Comparison of ENCODE assay signal across 1 cellular context in the genomic region with DNA sequence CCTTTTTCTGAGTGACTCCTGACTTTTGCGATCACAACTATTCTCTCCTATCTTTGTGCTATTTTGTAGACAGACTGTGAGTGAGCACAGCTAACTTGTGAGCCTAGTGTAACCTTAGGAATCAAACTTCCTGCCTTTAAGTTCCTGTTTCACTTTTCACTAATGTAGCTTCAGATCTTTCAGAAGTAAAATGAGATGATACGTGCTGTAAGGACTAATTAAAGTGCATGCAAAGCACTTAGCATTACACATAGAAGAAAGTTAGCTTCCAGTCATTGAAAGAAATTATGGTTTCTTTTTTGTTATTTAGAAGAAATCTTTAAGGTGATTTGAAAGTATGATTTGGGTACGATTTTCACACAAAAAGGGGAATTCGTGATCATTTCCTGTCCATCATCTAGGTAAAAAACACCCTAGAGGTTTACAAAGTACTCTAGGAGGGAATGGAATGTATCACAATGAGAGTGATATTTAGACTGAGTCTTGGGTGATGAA.
A peak's percentile ranks its signal among the peaks of the same experiment; 100 is the strongest.
TF ChIP-seq lines count a peak whose summit lies in the region.

No MANE protein-coding gene starts in this region.

TF ChIP-seq in GM12878, 131 proteins besides CTCF, POLR2A, EP300 and RAD21 (continued from another document and continues in another):
- TF ChIP-seq NKRF (conservative IDR thresholded peaks at IDR 0.05) (no peak), CREM (IDR thresholded peaks at IDR 0.05; ENCODE audit: low read depth) (peak; percentile 8; the same call in 1 of the 2 replicates), IKZF1 (conservative IDR thresholded peaks at IDR 0.05) (peak; percentile 79), RAD51 (IDR thresholded peaks at IDR 0.05) (no peak), ATF3 (IDR thresholded peaks at IDR 0.05; ENCODE audit: borderline replicate concordance, extremely low read depth, low read depth, low read length) (no peak), SUPT20H (IDR thresholded peaks at IDR 0.05; ENCODE audit: borderline replicate concordance, control insufficient read depth, low read depth, low read length) (no peak), FOXK2 (IDR thresholded peaks at IDR 0.05) (no peak), ATF7 (IDR thresholded peaks at IDR 0.05; ENCODE audit: low read depth) (peak; percentile 58), RCOR1 (conservative IDR thresholded peaks at IDR 0.05; ENCODE audit: low read depth, low read length) (no peak), ZBED1 (IDR thresholded peaks at IDR 0.05; ENCODE audit: borderline replicate concordance) (no peak), DPF2 (IDR thresholded peaks at IDR 0.05) (peak; percentile 36; the same call in 1 of the 2 replicates), ZZZ3 (IDR thresholded peaks at IDR 0.05; ENCODE audit: control insufficient read depth, insufficient read length, low read depth) (no peak), SREBF2 (IDR thresholded peaks at IDR 0.05; ENCODE audit: low read length) (no peak), EZH2 (IDR thresholded peaks at IDR 0.05; ENCODE audit: borderline replicate concordance, control insufficient read depth, low read depth, low read length) (no peak), IKZF2 (IDR thresholded peaks at IDR 0.05) (peak; percentile 70 to 80), BCL11A (IDR thresholded peaks at IDR 0.05; ENCODE audit: low read depth, low read length) (no peak), PAX8 (IDR thresholded peaks at IDR 0.05) (no peak), ETV6 (conservative IDR thresholded peaks at IDR 0.05 in 1 of 2, IDR thresholded peaks at IDR 0.05 in 1 of 2; ENCODE audit: borderline replicate concordance in 1 of 2, low read depth in 1 of 2) (peak in 1 of 2 experiments; percentile 84; a peak in 2 of 4 replicates), HDAC2 (IDR thresholded peaks at IDR 0.05) (no peak), TARDBP (IDR thresholded peaks at IDR 0.05; ENCODE audit: borderline replicate concordance) (no peak), E2F4 (IDR thresholded peaks at IDR 0.05; ENCODE audit: low read depth, low read length) (no peak), CHD2 (IDR thresholded peaks at IDR 0.05; ENCODE audit: borderline replicate concordance, low read depth, low read length) (no peak), TBL1XR1 (IDR thresholded peaks at IDR 0.05; ENCODE audit: low read depth, low read length) (peak; percentile 58; the same call in 1 of the 2 replicates), RELB (IDR thresholded peaks at IDR 0.05; ENCODE audit: low read depth) (peak; percentile 71; the same call in 1 of the 2 replicates), TCF12 (IDR thresholded peaks at IDR 0.05; ENCODE audit: low read depth, low read length) (no peak), ATF2 (IDR thresholded peaks at IDR 0.05; ENCODE audit: low read length) (peak; percentile 72), CBFB (IDR thresholded peaks at IDR 0.05; ENCODE audit: low read depth) (no peak), NFXL1 (IDR thresholded peaks at IDR 0.05; ENCODE audit: borderline replicate concordance) (no peak), HCFC1 (IDR thresholded peaks at IDR 0.05; ENCODE audit: low read length) (no peak), MXI1 (IDR thresholded peaks at IDR 0.05; ENCODE audit: low read depth, low read length) (no peak), FOXM1 (IDR thresholded peaks at IDR 0.05; ENCODE audit: low read depth, low read length) (0 out of 2 replicates have a peak, but pooled peaks have one; percentile 40), ZNF24 (IDR thresholded peaks at IDR 0.05) (no peak), E2F8 (IDR thresholded peaks at IDR 0.05; ENCODE audit: low read depth, partially characterized antibody) (no peak), MEF2A (IDR thresholded peaks at IDR 0.05; ENCODE audit: insufficient read depth, low read depth, low read length) (no peak), ZNF217 (IDR thresholded peaks at IDR 0.05) (0 out of 2 replicates have a peak, but pooled peaks have one; percentile 71)
- TF ChIP-seq, protein P1, sequence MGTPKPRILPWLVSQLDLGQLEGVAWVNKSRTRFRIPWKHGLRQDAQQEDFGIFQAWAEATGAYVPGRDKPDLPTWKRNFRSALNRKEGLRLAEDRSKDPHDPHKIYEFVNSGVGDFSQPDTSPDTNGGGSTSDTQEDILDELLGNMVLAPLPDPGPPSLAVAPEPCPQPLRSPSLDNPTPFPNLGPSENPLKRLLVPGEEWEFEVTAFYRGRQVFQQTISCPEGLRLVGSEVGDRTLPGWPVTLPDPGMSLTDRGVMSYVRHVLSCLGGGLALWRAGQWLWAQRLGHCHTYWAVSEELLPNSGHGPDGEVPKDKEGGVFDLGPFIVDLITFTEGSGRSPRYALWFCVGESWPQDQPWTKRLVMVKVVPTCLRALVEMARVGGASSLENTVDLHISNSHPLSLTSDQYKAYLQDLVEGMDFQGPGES (IDR thresholded peaks at IDR 0.05) = no peak
- TF ChIP-seq, protein P2, sequence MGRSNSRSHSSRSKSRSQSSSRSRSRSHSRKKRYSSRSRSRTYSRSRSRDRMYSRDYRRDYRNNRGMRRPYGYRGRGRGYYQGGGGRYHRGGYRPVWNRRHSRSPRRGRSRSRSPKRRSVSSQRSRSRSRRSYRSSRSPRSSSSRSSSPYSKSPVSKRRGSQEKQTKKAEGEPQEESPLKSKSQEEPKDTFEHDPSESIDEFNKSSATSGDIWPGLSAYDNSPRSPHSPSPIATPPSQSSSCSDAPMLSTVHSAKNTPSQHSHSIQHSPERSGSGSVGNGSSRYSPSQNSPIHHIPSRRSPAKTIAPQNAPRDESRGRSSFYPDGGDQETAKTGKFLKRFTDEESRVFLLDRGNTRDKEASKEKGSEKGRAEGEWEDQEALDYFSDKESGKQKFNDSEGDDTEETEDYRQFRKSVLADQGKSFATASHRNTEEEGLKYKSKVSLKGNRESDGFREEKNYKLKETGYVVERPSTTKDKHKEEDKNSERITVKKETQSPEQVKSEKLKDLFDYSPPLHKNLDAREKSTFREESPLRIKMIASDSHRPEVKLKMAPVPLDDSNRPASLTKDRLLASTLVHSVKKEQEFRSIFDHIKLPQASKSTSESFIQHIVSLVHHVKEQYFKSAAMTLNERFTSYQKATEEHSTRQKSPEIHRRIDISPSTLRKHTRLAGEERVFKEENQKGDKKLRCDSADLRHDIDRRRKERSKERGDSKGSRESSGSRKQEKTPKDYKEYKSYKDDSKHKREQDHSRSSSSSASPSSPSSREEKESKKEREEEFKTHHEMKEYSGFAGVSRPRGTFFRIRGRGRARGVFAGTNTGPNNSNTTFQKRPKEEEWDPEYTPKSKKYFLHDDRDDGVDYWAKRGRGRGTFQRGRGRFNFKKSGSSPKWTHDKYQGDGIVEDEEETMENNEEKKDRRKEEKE (IDR thresholded peaks at IDR 0.05) = no peak
- TF ChIP-seq, protein P3, sequence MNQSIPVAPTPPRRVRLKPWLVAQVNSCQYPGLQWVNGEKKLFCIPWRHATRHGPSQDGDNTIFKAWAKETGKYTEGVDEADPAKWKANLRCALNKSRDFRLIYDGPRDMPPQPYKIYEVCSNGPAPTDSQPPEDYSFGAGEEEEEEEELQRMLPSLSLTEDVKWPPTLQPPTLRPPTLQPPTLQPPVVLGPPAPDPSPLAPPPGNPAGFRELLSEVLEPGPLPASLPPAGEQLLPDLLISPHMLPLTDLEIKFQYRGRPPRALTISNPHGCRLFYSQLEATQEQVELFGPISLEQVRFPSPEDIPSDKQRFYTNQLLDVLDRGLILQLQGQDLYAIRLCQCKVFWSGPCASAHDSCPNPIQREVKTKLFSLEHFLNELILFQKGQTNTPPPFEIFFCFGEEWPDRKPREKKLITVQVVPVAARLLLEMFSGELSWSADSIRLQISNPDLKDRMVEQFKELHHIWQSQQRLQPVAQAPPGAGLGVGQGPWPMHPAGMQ (IDR thresholded peaks at IDR 0.05; ENCODE audit: borderline replicate concordance) = no peak
- TF ChIP-seq, protein P4, sequence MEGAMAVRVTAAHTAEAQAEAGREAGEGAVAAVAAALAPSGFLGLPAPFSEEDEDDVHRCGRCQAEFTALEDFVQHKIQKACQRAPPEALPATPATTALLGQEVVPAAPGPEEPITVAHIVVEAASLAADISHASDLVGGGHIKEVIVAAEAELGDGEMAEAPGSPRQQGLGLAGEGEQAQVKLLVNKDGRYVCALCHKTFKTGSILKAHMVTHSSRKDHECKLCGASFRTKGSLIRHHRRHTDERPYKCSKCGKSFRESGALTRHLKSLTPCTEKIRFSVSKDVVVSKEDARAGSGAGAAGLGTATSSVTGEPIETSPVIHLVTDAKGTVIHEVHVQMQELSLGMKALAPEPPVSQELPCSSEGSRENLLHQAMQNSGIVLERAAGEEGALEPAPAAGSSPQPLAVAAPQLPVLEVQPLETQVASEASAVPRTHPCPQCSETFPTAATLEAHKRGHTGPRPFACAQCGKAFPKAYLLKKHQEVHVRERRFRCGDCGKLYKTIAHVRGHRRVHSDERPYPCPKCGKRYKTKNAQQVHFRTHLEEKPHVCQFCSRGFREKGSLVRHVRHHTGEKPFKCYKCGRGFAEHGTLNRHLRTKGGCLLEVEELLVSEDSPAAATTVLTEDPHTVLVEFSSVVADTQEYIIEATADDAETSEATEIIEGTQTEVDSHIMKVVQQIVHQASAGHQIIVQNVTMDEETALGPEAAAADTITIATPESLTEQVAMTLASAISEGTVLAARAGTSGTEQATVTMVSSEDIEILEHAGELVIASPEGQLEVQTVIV (IDR thresholded peaks at IDR 0.05; ENCODE audit: borderline replicate concordance, partially characterized antibody) = no peak
- TF ChIP-seq, protein P5, sequence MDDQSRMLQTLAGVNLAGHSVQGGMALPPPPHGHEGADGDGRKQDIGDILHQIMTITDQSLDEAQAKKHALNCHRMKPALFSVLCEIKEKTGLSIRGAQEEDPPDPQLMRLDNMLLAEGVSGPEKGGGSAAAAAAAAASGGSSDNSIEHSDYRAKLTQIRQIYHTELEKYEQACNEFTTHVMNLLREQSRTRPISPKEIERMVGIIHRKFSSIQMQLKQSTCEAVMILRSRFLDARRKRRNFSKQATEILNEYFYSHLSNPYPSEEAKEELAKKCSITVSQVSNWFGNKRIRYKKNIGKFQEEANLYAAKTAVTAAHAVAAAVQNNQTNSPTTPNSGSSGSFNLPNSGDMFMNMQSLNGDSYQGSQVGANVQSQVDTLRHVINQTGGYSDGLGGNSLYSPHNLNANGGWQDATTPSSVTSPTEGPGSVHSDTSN (IDR thresholded peaks at IDR 0.05; ENCODE audit: insufficient replicate concordance, low read depth, low read length) = no peak
